Comparison of ENCODE assay signal across 9 cellular contexts in the genomic region with DNA sequence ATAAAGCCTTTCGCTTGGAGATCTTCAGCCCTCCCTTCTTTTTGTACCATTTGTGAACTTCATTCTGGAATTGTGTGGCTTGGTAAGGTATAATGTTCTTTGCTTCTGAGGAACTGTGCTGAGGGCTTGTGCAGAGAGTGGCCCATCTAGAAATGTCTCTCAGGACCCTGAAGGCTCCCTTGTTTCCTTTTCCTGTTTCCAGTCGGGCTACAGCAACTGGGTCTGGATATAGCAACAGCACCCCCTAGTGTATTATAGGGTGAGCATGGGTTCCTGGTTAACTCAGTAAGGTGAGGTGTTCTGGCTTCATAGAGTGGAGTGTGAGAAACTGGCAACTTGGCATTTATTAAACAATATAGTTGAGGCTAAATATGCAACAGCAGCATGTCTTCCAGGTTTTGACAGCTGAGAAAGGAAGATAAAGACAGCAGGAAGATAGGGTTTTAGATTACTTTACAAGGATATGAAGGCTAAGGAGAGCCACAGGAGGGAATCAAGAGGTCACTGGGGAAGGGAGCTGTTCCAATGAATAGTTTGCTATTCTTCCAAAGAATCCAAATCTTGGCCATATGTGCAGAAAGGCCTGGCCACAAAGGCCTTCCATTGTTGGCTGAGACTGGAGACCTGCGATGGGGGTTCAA. TPM values are rescaled to one million over a fixed set of nuclear protein-coding genes. Genes with fewer than 3 reads are reported as not detected.
DNase-seq lines count a peak whose midpoint lies in the region; ATAC-seq and TF ChIP-seq lines count a peak whose summit lies in the region.
"Had no signal": no experiment of that assay in that cellular context is flagged by ENCODE, and none has a peak within 500 bp of the region (broad histone marks: within the 10 kb centered on the region; RNA-seq: fewer than 3 reads in every experiment).

No MANE protein-coding gene starts in this region.

- no peak overlapping the region for H3K9ac ChIP-seq in muscle layer of colon (ENCODE audit: low read length)

- H3K27ac Mint-ChIP-seq in Calu3 (ENCODE audit: unreplicated experiment) = no peak overlapping the region
- no peak overlapping the region for H3K27ac Mint-ChIP-seq in activated CD4-positive, alpha-beta memory T cell treated with anti-CD3 and anti-CD28 coated beads, Interleukin-2, amount 10 ng/mL, durations not matched to agents 7 days and 5 days

- BruUV-seq in Calu3 (replicated peaks; lab: Mats Ljungman, UMichigan) = no TSS peak

- TF ChIP-seq POLR2A in suprapubic skin (IDR thresholded peaks at IDR 0.05) = no peak

- H3K4me3 ChIP-seq in epithelial cell of esophagus (ENCODE audit: low read length) (no peak overlapping the region), muscle layer of colon (ENCODE audit: low read depth in 1 of 2, low read length in 2 of 2) (no peak overlapping the region), suprapubic skin (no peak overlapping the region)

- intact Hi-C loops in Calu3 (cut with micrococcal nuclease; ENCODE audit: unreplicated experiment) = loop anchor here (1.0 to 2.0 kb wide), 3 partner anchors 179 to 741 kb away; no protein-coding TSS in a partner anchor

- H3K4me1 Mint-ChIP-seq in Calu3 (ENCODE audit: low read depth, unreplicated experiment) = no peaks in the 10 kb centered on the region
- H3K4me1 Mint-ChIP-seq in activated CD4-positive, alpha-beta memory T cell treated with anti-CD3 and anti-CD28 coated beads, Interleukin-2, amount 10 ng/mL, durations not matched to agents 7 days and 5 days = no peaks in the 10 kb centered on the region

- H3K4me3 Mint-ChIP-seq in Calu3 (ENCODE audit: low read depth, unreplicated experiment) = no peak overlapping the region
- H3K4me3 Mint-ChIP-seq in activated CD4-positive, alpha-beta memory T cell treated with anti-CD3 and anti-CD28 coated beads, Interleukin-2, amount 10 ng/mL, durations not matched to agents 7 days and 5 days = no peak overlapping the region
- H3K4me3 Mint-ChIP-seq: activated naive CD8-positive, alpha-beta T cell had no signal

- 58% methylated on average over 3 of the region's 3 CpGs for WGBS in suprapubic skin

- CTCF ChIA-PET in Calu3 (lab: Charles Lee) = interaction anchor here (0.5 to 0.8 kb wide), 2 partner anchors 142 to 325 kb away, joined by 3 to 4 read pairs; no protein-coding TSS in a partner anchor
- CTCF ChIA-PET in activated CD4-positive, alpha-beta memory T cell treated with anti-CD3 and anti-CD28 coated beads, Interleukin-2, amount 10 ng/mL, durations not matched to agents 7 days and 5 days (lab: Charles Lee) = interaction anchor here (0.7 to 5.9 kb wide), 17 partner anchors 19 to 742 kb away, joined by 3 to 107 read pairs (median 4); a partner anchor contains a TSS

- H3K9me3 ChIP-seq in muscle layer of colon (ENCODE audit: low read length) = no peaks in the 10 kb centered on the region
- H3K9me3 ChIP-seq in suprapubic skin = no peaks in the 10 kb centered on the region

- no peaks in the 10 kb centered on the region for H3K9me3 Mint-ChIP-seq in Calu3 (ENCODE audit: low read depth, unreplicated experiment)
- H3K9me3 Mint-ChIP-seq in activated CD4-positive, alpha-beta memory T cell treated with anti-CD3 and anti-CD28 coated beads, Interleukin-2, amount 10 ng/mL, durations not matched to agents 7 days and 5 days = no peaks in the 10 kb centered on the region

- no peak for TF ChIP-seq EP300 in suprapubic skin (IDR thresholded peaks at IDR 0.05)

- no peaks in the 10 kb centered on the region for H3K27me3 ChIP-seq in muscle layer of colon (ENCODE audit: control insufficient read depth in 1 of 2, insufficient read depth in 2 of 2, low read length in 2 of 2)
- H3K27me3 ChIP-seq in suprapubic skin = no peaks in the 10 kb centered on the region

- H3K27ac ChIP-seq in muscle layer of colon (ENCODE audit: low read depth, low read length) (peak overlapping the region; percentile 28), suprapubic skin (no peak overlapping the region)

- peaks cover 34% of the 10 kb centered on the region for H3K4me1 ChIP-seq in muscle layer of colon (ENCODE audit: insufficient read depth, low read length)
- H3K4me1 ChIP-seq in suprapubic skin = no peaks in the 10 kb centered on the region

- TF ChIP-seq CTCF in Calu3 (IDR thresholded peaks at IDR 0.05; ENCODE audit: unreplicated experiment) (peak; percentile 58), epithelial cell of esophagus (IDR thresholded peaks at IDR 0.05; ENCODE audit: insufficient read depth, low read depth, low read length, missing control alignments) (peak; percentile 94), suprapubic skin (IDR thresholded peaks at IDR 0.05) (peak; percentile 68 to 72)

- DNase-seq in Calu3 (peak; percentile 65), NCI-H526 treated with DMSO at 0.1 percent for 48 hours (lab: John Stamatoyannopoulos, UW) (peak; percentile 68), epithelial cell of esophagus (ENCODE audit: low read depth) (peak; percentile 76), suprapubic skin (ENCODE audit: low spot score in 2 of 2) (no peak)
- peak; percentile 44 for DNase-seq in activated CD4-positive, alpha-beta memory T cell treated with anti-CD3 and anti-CD28 coated beads, Interleukin-2, amount 10 ng/mL, durations not matched to agents 7 days and 5 days

- POLR2A ChIA-PET in activated CD4-positive, alpha-beta memory T cell treated with anti-CD3 and anti-CD28 coated beads, Interleukin-2, amount 10 ng/mL, durations not matched to agents 7 days and 5 days (lab: Charles Lee) = no interaction called here

- ATAC-seq in GM19452 (IDR thresholded peaks at IDR 0.05; ENCODE audit: unreplicated experiment) = peak; percentile 83
- peak; percentile 72 for ATAC-seq in HG03571 (IDR thresholded peaks at IDR 0.05; ENCODE audit: unreplicated experiment)

- H3K36me3 ChIP-seq in muscle layer of colon (ENCODE audit: insufficient read depth, low read length) (no peaks in the 10 kb centered on the region), suprapubic skin (no peaks in the 10 kb centered on the region)

- no peaks in the 10 kb centered on the region for H3K27me3 Mint-ChIP-seq in Calu3 (ENCODE audit: unreplicated experiment)
- no peaks in the 10 kb centered on the region for H3K27me3 Mint-ChIP-seq in activated CD4-positive, alpha-beta memory T cell treated with anti-CD3 and anti-CD28 coated beads, Interleukin-2, amount 10 ng/mL, durations not matched to agents 7 days and 5 days
- H3K27me3 Mint-ChIP-seq: activated naive CD8-positive, alpha-beta T cell had no signal

- H3K36me3 Mint-ChIP-seq in Calu3 (ENCODE audit: insufficient read depth, unreplicated experiment) = no peaks in the 10 kb centered on the region
- H3K36me3 Mint-ChIP-seq in activated CD4-positive, alpha-beta memory T cell treated with anti-CD3 and anti-CD28 coated beads, Interleukin-2, amount 10 ng/mL, durations not matched to agents 7 days and 5 days (ENCODE audit: low read depth) = no peaks in the 10 kb centered on the region
- H3K36me3 Mint-ChIP-seq: activated naive CD8-positive, alpha-beta T cell had no signal

RNA-seq across cellular contexts. Expression of a gene that starts 49.1 kb away (rescaled TPM):
- total RNA-seq in Calu3 (2022) (not detected in 2 replicates), suprapubic skin (not detected)
- total RNA-seq in activated CD4-positive, alpha-beta memory T cell treated with anti-CD3 and anti-CD28 coated beads, Interleukin-2, amount 10 ng/mL, durations not matched to agents 7 days and 5 days = not detected

RNA-seq across cellular contexts. Expression of a gene that starts 50.3 kb away (rescaled TPM):
- total RNA-seq in Calu3 (2022) = not detected in 2 replicates
- not detected for total RNA-seq in activated CD4-positive, alpha-beta memory T cell treated with anti-CD3 and anti-CD28 coated beads, Interleukin-2, amount 10 ng/mL, durations not matched to agents 7 days and 5 days
- not detected for total RNA-seq in suprapubic skin

Comparison
In these comparisons a context has a peak if more than half of its experiments do, and no peak if none do; other contexts are left out.
1. DNase-seq: peak in Calu3 (single experiment), NCI-H526 treated with DMSO at 0.1 percent for 48 hours (single experiment), activated CD4-positive, alpha-beta memory T cell treated with anti-CD3 and anti-CD28 coated beads, Interleukin-2, amount 10 ng/mL, durations not matched to agents 7 days and 5 days (single experiment) and epithelial cell of esophagus (single experiment); none in suprapubic skin (0 of 2).
2. Peak in every context shown above with its lines, with median percentiles within 50 percentile points of each other: CTCF ChIP-seq.